Comparison of ENCODE assay signal across 8 cellular contexts in the genomic region with DNA sequence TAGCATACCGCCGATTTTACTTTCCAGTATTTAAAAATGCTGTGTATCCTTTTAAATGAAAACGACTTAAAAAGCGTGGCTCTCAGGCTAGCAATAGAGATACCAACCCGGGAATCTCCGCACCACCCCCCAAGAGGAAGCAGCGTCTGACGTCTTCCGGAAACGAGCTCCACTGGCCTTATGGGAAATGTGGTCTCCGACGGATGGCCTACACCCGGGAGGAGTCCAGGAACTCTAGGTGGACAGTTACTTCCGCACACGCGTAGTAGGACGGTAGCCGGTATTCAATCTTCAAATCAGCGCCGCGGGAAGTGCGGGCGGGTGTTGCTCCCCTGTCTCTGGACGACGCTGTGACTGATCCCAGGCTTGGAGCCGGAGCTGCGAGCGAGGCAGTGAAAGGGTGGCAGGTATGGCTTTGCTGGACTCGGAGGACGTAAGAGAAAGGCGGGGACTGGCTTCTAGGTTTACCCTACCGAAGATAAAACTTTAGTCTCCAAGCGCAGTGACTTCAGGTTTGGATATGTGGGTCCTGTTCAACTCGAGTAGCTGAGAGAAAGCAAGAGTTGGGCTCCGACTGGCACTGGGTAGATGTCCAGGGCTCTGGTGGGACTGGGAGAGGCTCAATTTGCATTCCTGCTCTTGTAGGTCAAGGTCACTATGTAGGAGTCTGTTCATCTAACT. TPM values are rescaled to one million over a fixed set of nuclear protein-coding genes. Genes with fewer than 3 reads are reported as not detected.
DNase-seq lines count a peak whose midpoint lies in the region; ATAC-seq and TF ChIP-seq lines count a peak whose summit lies in the region.

TSS of gene ZNF684 (plus strand) at position 257 of the 681 bp plus-strand sequence. CDS start 1,530 bp downstream, outside the sequence.

- no peaks in the 10 kb centered on the region for H3K27me3 ChIP-seq in esophagus (ENCODE audit: control insufficient read depth in 1 of 2, insufficient read depth in 2 of 2, low read length in 2 of 2)
- no peaks in the 10 kb centered on the region for H3K27me3 ChIP-seq in muscle layer of colon (ENCODE audit: control insufficient read depth in 1 of 2, insufficient read depth in 2 of 2, low read length in 2 of 2)

- DNase-seq in DMS153 (lab: John Stamatoyannopoulos, UW) = peak; percentile 99
- peak; percentile 64 for DNase-seq in OCI-M2 (lab: John Stamatoyannopoulos, UW; ENCODE audit: unreplicated experiment)
- DNase-seq in activated T-cell treated with anti-CD3 and anti-CD28 coated beads, Interleukin-2, amount 50 U/mL, for 1 hour = peak; percentile 75
- peak; percentile 66 to 72 for DNase-seq in stimulated activated CD8-positive, alpha-beta memory T cell treated with anti-CD3 and anti-CD28 coated beads, Interleukin-7, amount 100 ng/mL, for 1 hour (ENCODE audit: low read depth in 2 of 2)

- H3K27ac ChIP-seq in esophagus (ENCODE audit: low read depth in 2 of 2, low read length in 1 of 2) = peak within 1 kb of the TSS; percentile 85 to 94
- H3K27ac ChIP-seq in muscle layer of colon (ENCODE audit: low read depth, low read length) = peak within 1 kb of the TSS; percentile 81

- H3K36me3 ChIP-seq in esophagus (ENCODE audit: control insufficient read depth in 2 of 2, insufficient read depth in 2 of 2, low read length in 1 of 2) (no peaks in the 10 kb centered on the region), muscle layer of colon (ENCODE audit: insufficient read depth, low read length) (no peaks in the 10 kb centered on the region)

- peak; percentile 97 for ATAC-seq in GM21576 (IDR thresholded peaks at IDR 0.05; ENCODE audit: unreplicated experiment)

- 0% methylated on average over 35 of the region's 35 CpGs for WGBS in esophagus, 2 donors

- H3K4me3 ChIP-seq in esophagus (ENCODE audit: low read depth in 1 of 2, low read length in 2 of 2) (peak within 1 kb of the TSS; percentile 62 to 75), muscle layer of colon (ENCODE audit: low read depth in 1 of 2, low read length in 2 of 2) (peak within 1 kb of the TSS; percentile 57 to 96)

- H3K4me1 ChIP-seq in esophagus (ENCODE audit: control insufficient read depth in 2 of 2, insufficient read depth in 2 of 2, low read length in 1 of 2) = no peaks in the 10 kb centered on the region
- peaks cover 13% of the 10 kb centered on the region for H3K4me1 ChIP-seq in muscle layer of colon (ENCODE audit: insufficient read depth, low read length)

- peak within 1 kb of the TSS; percentile 72 for H3K9ac ChIP-seq in muscle layer of colon (ENCODE audit: low read length)

- no peaks in the 10 kb centered on the region for H3K9me3 ChIP-seq in esophagus (ENCODE audit: control insufficient read depth in 2 of 2, insufficient read depth in 1 of 2, low read depth in 1 of 2, low read length in 1 of 2)
- H3K9me3 ChIP-seq in muscle layer of colon (ENCODE audit: low read length) = no peaks in the 10 kb centered on the region

- no peak for TF ChIP-seq EP300 in Ishikawa (IDR thresholded peaks at IDR 0.05; ENCODE audit: borderline replicate concordance)

- TF ChIP-seq RAD21 in Ishikawa (IDR thresholded peaks at IDR 0.05; ENCODE audit: low read depth) = no peak

TF ChIP-seq in Ishikawa, 13 proteins besides CTCF, POLR2A, EP300 and RAD21:
- TF ChIP-seq CEBPB (IDR thresholded peaks at IDR 0.05) = no peak
- TF ChIP-seq TAF1 (IDR thresholded peaks at IDR 0.05; ENCODE audit: low read depth) = peak; percentile 72
- TF ChIP-seq REST (IDR thresholded peaks at IDR 0.05; ENCODE audit: low read depth) = no peak
- no peak for TF ChIP-seq TCF12 (IDR thresholded peaks at IDR 0.05; ENCODE audit: low read depth)
- TF ChIP-seq ZBTB7A (IDR thresholded peaks at IDR 0.05; ENCODE audit: low read depth) = no peak
- TF ChIP-seq NFIC (IDR thresholded peaks at IDR 0.05) = no peak
- no peak for TF ChIP-seq EGR1 (IDR thresholded peaks at IDR 0.05)
- TF ChIP-seq CREB1 (IDR thresholded peaks at IDR 0.05; ENCODE audit: low read depth) = peak; percentile 80
- TF ChIP-seq YY1 (IDR thresholded peaks at IDR 0.05; ENCODE audit: low read depth) = no peak; the same call in none of the 2 replicates
- 0 out of 2 replicates have a peak, but pooled peaks have one; percentile 34 for TF ChIP-seq USF1 (IDR thresholded peaks at IDR 0.05)
- TF ChIP-seq FOXM1 (IDR thresholded peaks at IDR 0.05; ENCODE audit: borderline replicate concordance, low read depth) = peak; percentile 48; the same call in 1 of the 2 replicates
- TF ChIP-seq TEAD4 (IDR thresholded peaks at IDR 0.05) = peak; percentile 57; the same call in 1 of the 2 replicates
- TF ChIP-seq, protein P1, sequence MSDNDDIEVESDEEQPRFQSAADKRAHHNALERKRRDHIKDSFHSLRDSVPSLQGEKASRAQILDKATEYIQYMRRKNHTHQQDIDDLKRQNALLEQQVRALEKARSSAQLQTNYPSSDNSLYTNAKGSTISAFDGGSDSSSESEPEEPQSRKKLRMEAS (IDR thresholded peaks at IDR 0.05) = peak; percentile 80

RNA-seq across cellular contexts. Expression of gene ZNF684, which starts in this region (rescaled TPM):
- 1 to 10 TPM; 1.3 to 1.7 TPM for polyA plus RNA-seq in esophagus

Comparison
In these comparisons a context has a peak if more than half of its experiments do, and no peak if none do; other contexts are left out.
1. Peak in every context shown above with its lines: DNase-seq, ATAC-seq, H3K4me3 ChIP-seq and H3K27ac ChIP-seq.